In the genomic region with DNA sequence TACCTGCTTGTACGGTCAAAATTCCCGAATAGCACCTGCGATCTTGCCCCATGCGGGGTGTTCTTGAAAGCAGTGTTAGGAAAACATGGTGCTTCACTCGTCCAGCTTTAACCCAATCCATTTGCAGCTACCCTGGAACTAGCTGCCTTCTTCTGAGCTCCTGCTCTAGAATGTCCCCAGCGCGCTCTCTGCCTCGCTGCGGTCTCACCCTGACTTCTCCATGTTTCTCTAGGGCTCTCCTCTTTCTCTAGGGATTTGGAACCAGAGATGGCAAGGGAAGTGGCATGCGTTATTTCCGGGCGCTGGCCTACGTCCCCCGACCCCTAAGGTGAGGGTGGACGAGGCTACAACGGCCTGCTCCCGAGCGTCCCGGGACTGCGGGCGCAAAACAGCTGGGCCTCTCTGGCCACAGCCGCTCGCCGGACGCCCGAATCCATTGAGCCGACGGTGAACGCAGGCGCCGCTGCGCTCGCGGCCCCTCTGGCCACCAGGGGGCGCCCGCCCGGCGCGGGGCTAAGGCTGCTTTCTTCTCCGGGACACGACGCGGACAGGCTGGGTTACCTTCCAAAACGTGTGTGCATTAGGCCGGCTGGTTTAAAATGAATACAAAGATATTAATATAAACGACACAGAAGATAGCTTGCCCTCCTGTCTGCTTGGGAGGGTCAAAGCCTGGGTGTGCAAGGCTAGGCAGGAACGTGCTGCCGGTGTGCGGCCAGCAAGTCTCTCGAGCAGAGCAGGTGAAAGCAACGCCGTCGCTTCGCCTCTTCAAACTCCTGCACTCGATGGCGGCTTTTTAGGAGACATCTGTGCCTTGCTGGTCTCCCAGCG, we compare ENCODE assay signal across 8 cellular contexts. TPM values are rescaled to one million over a fixed set of nuclear protein-coding genes. Genes with fewer than 3 reads are reported as not detected.
A peak's percentile ranks its signal among the peaks of the same experiment; 100 is the strongest.
DNase-seq lines count a peak whose midpoint lies in the region; ATAC-seq, FAIRE-seq and TF ChIP-seq lines count a peak whose summit lies in the region.

No MANE protein-coding gene starts in this region.

- H3K36me3 ChIP-seq in bronchial epithelial cell (ENCODE audit: control insufficient read depth, insufficient read depth, low read length) = no peaks in the 10 kb centered on the region
- H3K36me3 ChIP-seq in spleen = no peaks in the 10 kb centered on the region

- peaks cover 10 to 81% (median 56%) of the 10 kb centered on the region in 6 donors for H3K4me1 ChIP-seq in spleen

- intact Hi-C loops in spleen (cut with DNase I; ENCODE audit: low total_unique reads) = no loop called here

- H3K27me3 ChIP-seq in bronchial epithelial cell (ENCODE audit: control insufficient read depth, insufficient read depth, low read length) (no peaks in the 10 kb centered on the region), spleen (replicated peaks in 1 of 7) (peaks cover 0 to 59% (median 0%) of the 10 kb centered on the region in 7 donors)

- no peak for FAIRE-seq in bronchial epithelial cell (lab: Jason Lieb, UNC)

- TF ChIP-seq POLR2A in spleen (IDR thresholded peaks at IDR 0.05) = no peak

- H3K4me3 ChIP-seq in bronchial epithelial cell (ENCODE audit: low read depth, low read length) (peak overlapping the region; percentile 83), spleen (peak overlapping the region; percentile 22 to 91 (median 62))

- WGBS in spleen, 5 donors = 1 to 2% (median 2%) methylated on average over 34 to 57 of the region's 57 CpGs

- H3K9me3 ChIP-seq in spleen = no peaks in the 10 kb centered on the region

- peak; percentile 88 for DNase-seq in NCI-H1092 treated with DMSO at 0.1 percent for 48 hours (lab: John Stamatoyannopoulos, UW)
- DNase-seq in bronchial epithelial cell (ENCODE audit: low read depth) = peak; percentile 50
- peak; percentile 90 for DNase-seq in inferior parietal cortex (ENCODE audit: extremely low spot score)
- DNase-seq in spleen = peak; percentile 97
- no peak for DNase-seq in NCI-H2171 treated with DMSO at 0.1 percent for 48 hours (lab: John Stamatoyannopoulos, UW)

- peak; percentile 98 for TF ChIP-seq CTCF in GM12874 (IDR thresholded peaks at IDR 0.05; ENCODE audit: insufficient read depth, low read depth, low read length)
- TF ChIP-seq CTCF in VCaP (conservative IDR thresholded peaks at IDR 0.05) = peak; percentile 98
- TF ChIP-seq CTCF in bronchial epithelial cell (IDR thresholded peaks at IDR 0.05; ENCODE audit: insufficient read depth, low read length, severe bottlenecking) = peak; percentile 100
- TF ChIP-seq CTCF in spleen (IDR thresholded peaks at IDR 0.05 in 8 of 11, conservative IDR thresholded peaks at IDR 0.05 in 3 of 11) = peak; percentile 77 to 99 (median 94)

- peak; percentile 50 for ATAC-seq in HG02588 (IDR thresholded peaks at IDR 0.05; ENCODE audit: unreplicated experiment)

- H3K27ac ChIP-seq in VCaP = peak overlapping the region; percentile 88
- peak overlapping the region; percentile 72 to 95 (median 93) for H3K27ac ChIP-seq in spleen

RNA-seq across cellular contexts. Expression of gene SPRY2, which starts 1.8 kb away (rescaled TPM):
- total RNA-seq in bronchial epithelial cell (3.1 and 4.7 TPM in 2 replicates), spleen (10 to 100 TPM; 29.5 to 63.9 (median 46.6) TPM)
- polyA plus RNA-seq in spleen = 10 to 100 TPM in 1 of 3 donors, 1 to 10 TPM in 2; 8.5 to 13.9 (median 9.2) TPM
